ENCODE assay signal across 1 cellular context in genomic region chr6:154613137-154613676, GRCh38.
TF ChIP-seq lines count a peak whose summit lies in the region.

No MANE protein-coding gene starts in this region.

TF ChIP-seq in K562, 482 proteins besides CTCF, POLR2A, EP300 and RAD21 (continued from another document):
- TF ChIP-seq ZNF239 (CRISPR knock-in tag; IDR thresholded peaks at IDR 0.05): no peak
- TF ChIP-seq CBFA2T2 (conservative IDR thresholded peaks at IDR 0.05): no peak
- TF ChIP-seq, protein P1, sequence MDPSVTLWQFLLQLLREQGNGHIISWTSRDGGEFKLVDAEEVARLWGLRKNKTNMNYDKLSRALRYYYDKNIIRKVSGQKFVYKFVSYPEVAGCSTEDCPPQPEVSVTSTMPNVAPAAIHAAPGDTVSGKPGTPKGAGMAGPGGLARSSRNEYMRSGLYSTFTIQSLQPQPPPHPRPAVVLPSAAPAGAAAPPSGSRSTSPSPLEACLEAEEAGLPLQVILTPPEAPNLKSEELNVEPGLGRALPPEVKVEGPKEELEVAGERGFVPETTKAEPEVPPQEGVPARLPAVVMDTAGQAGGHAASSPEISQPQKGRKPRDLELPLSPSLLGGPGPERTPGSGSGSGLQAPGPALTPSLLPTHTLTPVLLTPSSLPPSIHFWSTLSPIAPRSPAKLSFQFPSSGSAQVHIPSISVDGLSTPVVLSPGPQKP (CRISPR knock-in tag; IDR thresholded peaks at IDR 0.05): no peak
- TF ChIP-seq MYC (IDR thresholded peaks at IDR 0.05; ENCODE audit: low read depth, low read length): 0 out of 2 replicates have a peak, but pooled peaks have one; percentile 28
- no peak for TF ChIP-seq MYC (CRISPR knock-in tag; IDR thresholded peaks at IDR 0.05; ENCODE audit: borderline replicate concordance, low read depth)
- TF ChIP-seq, protein P2, sequence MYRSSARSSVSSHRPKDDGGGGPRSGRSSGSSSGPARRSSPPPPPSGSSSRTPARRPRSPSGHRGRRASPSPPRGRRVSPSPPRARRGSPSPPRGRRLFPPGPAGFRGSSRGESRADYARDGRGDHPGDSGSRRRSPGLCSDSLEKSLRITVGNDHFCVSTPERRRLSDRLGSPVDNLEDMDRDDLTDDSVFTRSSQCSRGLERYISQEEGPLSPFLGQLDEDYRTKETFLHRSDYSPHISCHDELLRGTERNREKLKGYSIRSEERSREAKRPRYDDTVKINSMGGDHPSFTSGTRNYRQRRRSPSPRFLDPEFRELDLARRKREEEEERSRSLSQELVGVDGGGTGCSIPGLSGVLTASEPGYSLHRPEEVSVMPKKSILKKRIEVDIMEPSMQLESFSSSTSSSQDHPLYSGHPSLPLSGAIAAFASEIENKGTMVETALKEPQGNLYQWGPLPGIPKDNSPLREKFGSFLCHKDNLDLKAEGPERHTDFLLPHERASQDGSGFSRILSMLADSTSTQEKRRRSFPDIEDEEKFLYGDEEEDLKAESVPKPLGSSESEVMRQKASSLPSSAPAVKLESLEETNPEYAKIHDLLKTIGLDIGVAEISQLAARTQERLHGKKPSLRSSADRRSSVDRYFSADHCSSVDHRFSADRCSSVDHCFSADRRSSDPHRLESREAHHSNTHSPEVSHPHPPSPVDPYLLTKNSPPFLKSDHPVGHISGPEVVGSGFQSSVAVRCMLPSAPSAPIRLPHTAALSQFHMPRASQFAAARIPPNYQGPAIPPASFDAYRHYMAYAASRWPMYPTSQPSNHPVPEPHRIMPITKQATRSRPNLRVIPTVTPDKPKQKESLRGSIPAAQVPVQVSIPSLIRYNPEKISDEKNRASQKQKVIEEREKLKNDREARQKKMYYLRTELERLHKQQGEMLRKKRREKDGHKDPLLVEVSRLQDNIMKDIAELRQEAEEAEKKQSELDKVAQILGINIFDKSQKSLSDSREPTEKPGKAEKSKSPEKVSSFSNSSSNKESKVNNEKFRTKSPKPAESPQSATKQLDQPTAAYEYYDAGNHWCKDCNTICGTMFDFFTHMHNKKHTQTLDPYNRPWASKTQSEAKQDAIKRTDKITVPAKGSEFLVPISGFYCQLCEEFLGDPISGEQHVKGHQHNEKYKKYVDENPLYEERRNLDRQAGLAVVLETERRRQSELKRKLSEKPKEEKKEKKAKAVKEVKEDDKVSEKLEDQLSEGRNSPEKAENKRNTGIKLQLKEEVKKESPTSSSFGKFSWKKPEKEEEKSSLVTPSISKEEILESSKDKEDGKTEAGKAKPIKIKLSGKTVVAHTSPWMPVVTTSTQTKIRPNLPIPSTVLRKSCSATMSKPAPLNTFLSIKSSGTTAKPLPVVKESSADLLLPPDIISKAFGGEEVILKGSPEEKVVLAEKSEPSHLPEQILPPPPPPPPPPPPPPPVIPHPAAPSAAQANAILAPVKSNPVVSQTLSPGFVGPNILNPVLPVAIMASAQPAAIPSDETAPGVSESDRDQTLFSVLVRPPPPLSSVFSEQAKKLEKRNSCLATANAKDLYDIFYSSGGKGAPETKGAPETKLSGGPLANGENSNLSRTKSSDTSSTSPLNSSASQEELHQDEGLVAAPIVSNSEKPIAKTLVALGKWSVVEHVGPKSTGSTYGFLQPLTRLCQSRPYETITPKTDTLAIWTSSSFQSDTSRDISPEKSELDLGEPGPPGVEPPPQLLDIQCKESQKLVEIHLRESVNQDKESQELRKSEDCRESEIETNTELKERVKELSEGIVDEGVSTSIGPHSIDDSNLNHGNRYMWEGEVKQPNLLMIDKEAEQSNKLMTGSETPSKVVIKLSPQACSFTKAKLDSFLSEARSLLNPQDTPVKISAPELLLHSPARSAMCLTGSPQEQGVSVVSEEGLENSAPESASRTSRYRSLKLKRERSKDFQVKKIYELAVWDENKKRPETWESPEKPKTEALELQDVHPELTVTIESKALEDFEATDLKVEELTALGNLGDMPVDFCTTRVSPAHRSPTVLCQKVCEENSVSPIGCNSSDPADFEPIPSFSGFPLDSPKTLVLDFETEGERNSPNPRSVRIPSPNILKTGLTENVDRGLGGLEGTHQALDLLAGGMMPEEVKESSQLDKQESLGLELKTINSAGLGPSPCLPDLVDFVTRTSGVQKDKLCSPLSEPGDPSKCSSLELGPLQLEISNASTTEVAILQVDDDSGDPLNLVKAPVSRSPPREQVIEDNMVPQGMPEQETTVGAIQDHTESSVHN (IDR thresholded peaks at IDR 0.05; ENCODE audit: borderline replicate concordance in 1 of 2, low read depth in 1 of 2): peak in 1 of 2 experiments; percentile 92; a peak in 2 of 4 replicates
- TF ChIP-seq ZNF175 (CRISPR knock-in tag; IDR thresholded peaks at IDR 0.05; ENCODE audit: low read depth): no peak
- TF ChIP-seq HMGN3 (IDR thresholded peaks at IDR 0.05; ENCODE audit: borderline replicate concordance, extremely low read depth, insufficient read length, low read depth, low read length): no peak
- TF ChIP-seq GATAD2A (IDR thresholded peaks at IDR 0.05): no peak
- TF ChIP-seq, protein P3, sequence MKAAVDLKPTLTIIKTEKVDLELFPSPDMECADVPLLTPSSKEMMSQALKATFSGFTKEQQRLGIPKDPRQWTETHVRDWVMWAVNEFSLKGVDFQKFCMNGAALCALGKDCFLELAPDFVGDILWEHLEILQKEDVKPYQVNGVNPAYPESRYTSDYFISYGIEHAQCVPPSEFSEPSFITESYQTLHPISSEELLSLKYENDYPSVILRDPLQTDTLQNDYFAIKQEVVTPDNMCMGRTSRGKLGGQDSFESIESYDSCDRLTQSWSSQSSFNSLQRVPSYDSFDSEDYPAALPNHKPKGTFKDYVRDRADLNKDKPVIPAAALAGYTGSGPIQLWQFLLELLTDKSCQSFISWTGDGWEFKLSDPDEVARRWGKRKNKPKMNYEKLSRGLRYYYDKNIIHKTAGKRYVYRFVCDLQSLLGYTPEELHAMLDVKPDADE (conservative IDR thresholded peaks at IDR 0.05; ENCODE audit: control insufficient read depth, low read depth, low read length): no peak
- no peak for TF ChIP-seq RB1 (IDR thresholded peaks at IDR 0.05; ENCODE audit: low read depth)
- TF ChIP-seq ARID2 (IDR thresholded peaks at IDR 0.05): no peak
- TF ChIP-seq, protein P4, sequence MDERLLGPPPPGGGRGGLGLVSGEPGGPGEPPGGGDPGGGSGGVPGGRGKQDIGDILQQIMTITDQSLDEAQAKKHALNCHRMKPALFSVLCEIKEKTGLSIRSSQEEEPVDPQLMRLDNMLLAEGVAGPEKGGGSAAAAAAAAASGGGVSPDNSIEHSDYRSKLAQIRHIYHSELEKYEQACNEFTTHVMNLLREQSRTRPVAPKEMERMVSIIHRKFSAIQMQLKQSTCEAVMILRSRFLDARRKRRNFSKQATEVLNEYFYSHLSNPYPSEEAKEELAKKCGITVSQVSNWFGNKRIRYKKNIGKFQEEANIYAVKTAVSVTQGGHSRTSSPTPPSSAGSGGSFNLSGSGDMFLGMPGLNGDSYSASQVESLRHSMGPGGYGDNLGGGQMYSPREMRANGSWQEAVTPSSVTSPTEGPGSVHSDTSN (CRISPR knock-in tag; IDR thresholded peaks at IDR 0.05; ENCODE audit: low read depth): no peak
- TF ChIP-seq, protein P4 (tag; conservative IDR thresholded peaks at IDR 0.05; ENCODE audit: low read depth): no peak
- TF ChIP-seq BRF1 (IDR thresholded peaks at IDR 0.05; ENCODE audit: borderline replicate concordance, extremely low read depth, insufficient read length): no peak
- TF ChIP-seq MYBL2 (IDR thresholded peaks at IDR 0.05; ENCODE audit: low read depth): no peak
- no peak for TF ChIP-seq MYBL2 (CRISPR knock-in tag; IDR thresholded peaks at IDR 0.05; ENCODE audit: borderline replicate concordance)
- TF ChIP-seq PRPF4 (IDR thresholded peaks at IDR 0.05; ENCODE audit: insufficient read depth, low read depth, low read length, poor library complexity, severe bottlenecking): no peak
- 0 out of 4 replicates have a peak, but pooled peaks of 1 of the 2 experiments have one; percentile 8 for TF ChIP-seq FOXK2 (conservative IDR thresholded peaks at IDR 0.05 in 1 of 2, IDR thresholded peaks at IDR 0.05 in 1 of 2; ENCODE audit: low read depth in 2 of 2)
- TF ChIP-seq SMARCE1 (IDR thresholded peaks at IDR 0.05): peak; percentile 81
- TF ChIP-seq MED1 (CRISPR knock-in tag; IDR thresholded peaks at IDR 0.05; ENCODE audit: borderline replicate concordance): no peak
- TF ChIP-seq STAG1 (CRISPR knock-in tag; IDR thresholded peaks at IDR 0.05; ENCODE audit: borderline replicate concordance): no peak
- TF ChIP-seq ZNF217 (CRISPR knock-in tag; IDR thresholded peaks at IDR 0.05): no peak
